Comparison of ENCODE assay signal across 1 cellular context in genomic region chr1:201895913-201896807, GRCh38.
TF ChIP-seq lines count a peak whose summit lies in the region.

No MANE protein-coding gene starts in this region.

TF ChIP-seq in HepG2, 621 proteins besides CTCF, POLR2A, EP300 and RAD21 (continued from another document and continues in another):
- TF ChIP-seq BCLAF1 (IDR thresholded peaks at IDR 0.05) (no peak), RBM39 (IDR thresholded peaks at IDR 0.05; ENCODE audit: low read depth, low read length, poor library complexity, severe bottlenecking) (no peak), GATAD2A (CRISPR knock-in tag; IDR thresholded peaks at IDR 0.05) (peak; percentile 52), ZNF337 (CRISPR knock-in tag; IDR thresholded peaks at IDR 0.05; ENCODE audit: borderline replicate concordance, low read depth) (no peak), TFE3 (CRISPR knock-in tag; IDR thresholded peaks at IDR 0.05) (no peak), SIX1 (CRISPR knock-in tag; IDR thresholded peaks at IDR 0.05; ENCODE audit: borderline replicate concordance) (no peak; the same call in 1 of the 2 replicates), HMGXB3 (CRISPR knock-in tag; IDR thresholded peaks at IDR 0.05; ENCODE audit: borderline replicate concordance) (no peak), SP140L (CRISPR knock-in tag; IDR thresholded peaks at IDR 0.05; ENCODE audit: borderline replicate concordance) (no peak), ZBTB42 (CRISPR knock-in tag; IDR thresholded peaks at IDR 0.05) (no peak), TBP (CRISPR knock-in tag; IDR thresholded peaks at IDR 0.05) (no peak), HNRNPH1 (optimal IDR thresholded peaks at IDR 0.05; ENCODE audit: low read depth, low read length) (no peak), PPARG (CRISPR knock-in tag; conservative IDR thresholded peaks at IDR 0.05) (0 out of 2 replicates have a peak, but pooled peaks have one; percentile 15), GMEB2 (CRISPR knock-in tag; IDR thresholded peaks at IDR 0.05; ENCODE audit: low read depth) (no peak), PTBP1 (IDR thresholded peaks at IDR 0.05; ENCODE audit: low read depth, low read length, poor library complexity, severe bottlenecking) (no peak), NFAT5 (CRISPR knock-in tag; IDR thresholded peaks at IDR 0.05) (no peak), ZNF598 (CRISPR knock-in tag; IDR thresholded peaks at IDR 0.05; ENCODE audit: borderline replicate concordance) (no peak), NFKBIZ (CRISPR knock-in tag; IDR thresholded peaks at IDR 0.05) (no peak), ZNF557 (CRISPR knock-in tag; IDR thresholded peaks at IDR 0.05) (no peak), ZBTB4 (CRISPR knock-in tag; IDR thresholded peaks at IDR 0.05; ENCODE audit: borderline replicate concordance) (no peak), SP1 (IDR thresholded peaks at IDR 0.05) (no peak), SP1 (CRISPR knock-in tag; IDR thresholded peaks at IDR 0.05) (no peak), SYNCRIP (IDR thresholded peaks at IDR 0.05; ENCODE audit: insufficient read depth, low read depth, low read length) (no peak), ZBTB2 (CRISPR knock-in tag; IDR thresholded peaks at IDR 0.05; ENCODE audit: low read depth) (no peak), ZSCAN31 (CRISPR knock-in tag; IDR thresholded peaks at IDR 0.05; ENCODE audit: low read depth) (no peak), UBTF (CRISPR knock-in tag; IDR thresholded peaks at IDR 0.05) (no peak), ZNF484 (CRISPR knock-in tag; IDR thresholded peaks at IDR 0.05; ENCODE audit: borderline replicate concordance, low read depth) (no peak), XBP1 (CRISPR knock-in tag; IDR thresholded peaks at IDR 0.05) (no peak), FUBP1 (CRISPR knock-in tag; IDR thresholded peaks at IDR 0.05; ENCODE audit: borderline replicate concordance) (no peak)
